8 cellular contexts compared by ENCODE assay signal in genomic region chr16:29157051-29157923, GRCh38.
A peak's percentile ranks its signal among the peaks of the same experiment; 100 is the strongest.
DNase-seq lines count a peak whose midpoint lies in the region; ATAC-seq, FAIRE-seq and TF ChIP-seq lines count a peak whose summit lies in the region.
"Not testable (repeated sequence)": the region's sequence is repeated elsewhere in the genome, so short reads cannot be mapped to it uniquely, and the experiment has no call there.

No MANE protein-coding gene starts in this region.

- H3K9me3 ChIP-seq in A549; lung (ENCODE audit: control insufficient read depth in 2 of 2, insufficient read depth in 1 of 2, low read length in 1 of 2): not testable (repeated sequence)

- TF ChIP-seq CTCF in A549 (IDR thresholded peaks at IDR 0.05); GM23338 (conservative IDR thresholded peaks at IDR 0.05; ENCODE audit: low read depth in 2 of 2); lung (IDR thresholded peaks at IDR 0.05; ENCODE audit: control extremely low read depth, extremely low read depth): not testable (repeated sequence)
- TF ChIP-seq CTCF in foreskin keratinocyte (conservative IDR thresholded peaks at IDR 0.05), result peak; percentile 12

- not testable (repeated sequence) for H3K9me2 ChIP-seq in GM23338 (ENCODE audit: insufficient read depth)

- H4K20me1 ChIP-seq in GM23338 (replicated peaks; ENCODE audit: insufficient read depth), result not testable (repeated sequence)

- H3K27ac Mint-ChIP-seq in GM23338, result peak overlapping the region; percentile 96
- peak overlapping the region; percentile 75 for H3K27ac Mint-ChIP-seq in activated CD4-positive, alpha-beta memory T cell treated with anti-CD3 and anti-CD28 coated beads, Interleukin-2, amount 10 ng/mL, durations not matched to agents 7 days and 5 days

- TF ChIP-seq RAD21 in A549 (conservative IDR thresholded peaks at IDR 0.05 in 1 of 2, IDR thresholded peaks at IDR 0.05 in 1 of 2), result peak in 1 of 2 experiments; percentile 20; a peak in 2 of 5 replicates

- 38% methylated on average over 22 of the region's 22 CpGs for WGBS in A549 (ENCODE audit: missing lambda C conversion rate)
- WGBS in lung, 2 donors, result 42 to 55% methylated on average over 22 of the region's 22 CpGs

- DNase-seq in A549 (ENCODE audit: low read depth in 1 of 2, low spot score in 1 of 2) (peak; percentile 75 to 95), GM23338 (ENCODE audit: low spot score) (peak; percentile 71), NOMO-1 treated with DMSO at 0.1 percent for 48 hours (lab: John Stamatoyannopoulos, UW; ENCODE audit: unreplicated experiment) (peak; percentile 87), foreskin keratinocyte (peak; percentile 72 to 84), renal cortical epithelial cell (ENCODE audit: low read depth) (peak; percentile 98)
- not testable (repeated sequence) for DNase-seq in activated CD4-positive, alpha-beta memory T cell treated with anti-CD3 and anti-CD28 coated beads, Interleukin-2, amount 10 ng/mL, durations not matched to agents 7 days and 5 days; lung (ENCODE audit: low spot score)
- DNase-seq in central memory CD4-positive, alpha-beta T cell, result peak; percentile 29

- TF ChIP-seq EP300 in A549 (IDR thresholded peaks at IDR 0.05), result peak; percentile 59 to 86; a peak in 3 of 5 replicates

- not testable (repeated sequence) for H3K36me3 ChIP-seq in GM23338 (ENCODE audit: insufficient read depth); lung (ENCODE audit: control insufficient read depth in 2 of 2, insufficient read depth in 2 of 2, low read length in 2 of 2)

- H3K27ac ChIP-seq in A549 (peak overlapping the region; percentile 75 to 85), GM23338 (ENCODE audit: low read depth) (peak overlapping the region; percentile 90), lung (ENCODE audit: low read depth in 1 of 2, low read length in 1 of 2) (peak overlapping the region; percentile 47 to 96)
- H3K27ac ChIP-seq in foreskin keratinocyte, result not testable (repeated sequence)

- CTCF ChIA-PET in A549 (lab: Yijun Ruan, JAX), result interaction anchor here (1.7 kb wide), 1 partner anchor 100 kb away, joined by 3 read pairs; no protein-coding TSS in a partner anchor
- CTCF ChIA-PET in activated CD4-positive, alpha-beta memory T cell treated with anti-CD3 and anti-CD28 coated beads, Interleukin-2, amount 10 ng/mL, durations not matched to agents 7 days and 5 days (lab: Charles Lee), result not testable (repeated sequence)

- POLR2A ChIA-PET in A549 (lab: Yijun Ruan, JAX); activated CD4-positive, alpha-beta memory T cell treated with anti-CD3 and anti-CD28 coated beads, Interleukin-2, amount 10 ng/mL, durations not matched to agents 7 days and 5 days (lab: Charles Lee): not testable (repeated sequence)

- H3K4me1 Mint-ChIP-seq in GM23338, result peaks cover 21% of the 10 kb centered on the region
- H3K4me1 Mint-ChIP-seq in activated CD4-positive, alpha-beta memory T cell treated with anti-CD3 and anti-CD28 coated beads, Interleukin-2, amount 10 ng/mL, durations not matched to agents 7 days and 5 days, result peaks cover 20% of the 10 kb centered on the region

- not testable (repeated sequence) for H3F3A ChIP-seq in GM23338 (replicated peaks; ENCODE audit: low read depth)

- not testable (repeated sequence) for TF ChIP-seq POLR2A in A549 (IDR thresholded peaks at IDR 0.05; ENCODE audit: low read length)

- not testable (repeated sequence) for H2AFZ ChIP-seq in GM23338

- H3K4me1 ChIP-seq in A549 (peaks cover 21% of the 10 kb centered on the region), GM23338 (ENCODE audit: insufficient read depth) (peaks cover 10% of the 10 kb centered on the region)
- not testable (repeated sequence) for H3K4me1 ChIP-seq in foreskin keratinocyte; lung (ENCODE audit: control insufficient read depth in 2 of 2, insufficient read depth in 2 of 2, low read length in 2 of 2)

- FAIRE-seq in A549 (lab: Jason Lieb, UNC), result peak; percentile 96

- peaks cover 15% of the 10 kb centered on the region for H3K27me3 Mint-ChIP-seq in GM23338 (ENCODE audit: insufficient read depth, low read depth, poor library complexity)
- H3K27me3 Mint-ChIP-seq in activated CD4-positive, alpha-beta memory T cell treated with anti-CD3 and anti-CD28 coated beads, Interleukin-2, amount 10 ng/mL, durations not matched to agents 7 days and 5 days, result not testable (repeated sequence)

- peak; percentile 90 to 92 for ATAC-seq in A549
- peak; percentile 59 for ATAC-seq in GM23338
- ATAC-seq in foreskin keratinocyte, result peak; percentile 75
- ATAC-seq in lung (ENCODE audit: insufficient read depth, low FRiP score), result peak; percentile 55

- H3K4me3 Mint-ChIP-seq in GM23338, result peak overlapping the region; percentile 42; the same call in 1 of the 3 replicates
- H3K4me3 Mint-ChIP-seq in activated CD4-positive, alpha-beta memory T cell treated with anti-CD3 and anti-CD28 coated beads, Interleukin-2, amount 10 ng/mL, durations not matched to agents 7 days and 5 days, result not testable (repeated sequence)

- H3K79me2 ChIP-seq in GM23338 (replicated peaks; ENCODE audit: insufficient read depth), result not testable (repeated sequence)

- H3K27me3 ChIP-seq in GM23338 (ENCODE audit: insufficient read depth); foreskin keratinocyte; lung (ENCODE audit: control insufficient read depth, insufficient read depth): not testable (repeated sequence)

- H3K4me2 ChIP-seq in A549, result peak overlapping the region; percentile 89
- not testable (repeated sequence) for H3K4me2 ChIP-seq in GM23338

- not testable (repeated sequence) for H3K4me3 ChIP-seq in A549, GM23338, lung

- H3K9me3 Mint-ChIP-seq in GM23338; activated CD4-positive, alpha-beta memory T cell treated with anti-CD3 and anti-CD28 coated beads, Interleukin-2, amount 10 ng/mL, durations not matched to agents 7 days and 5 days: not testable (repeated sequence)

- not testable (repeated sequence) for H3K36me3 Mint-ChIP-seq in GM23338 (ENCODE audit: low read depth)
- H3K36me3 Mint-ChIP-seq in activated CD4-positive, alpha-beta memory T cell treated with anti-CD3 and anti-CD28 coated beads, Interleukin-2, amount 10 ng/mL, durations not matched to agents 7 days and 5 days (ENCODE audit: low read depth), result peaks cover 14% of the 10 kb centered on the region

TF ChIP-seq in A549, 52 proteins besides CTCF, POLR2A, EP300 and RAD21 (continues in another document):
- peak; percentile 75 for TF ChIP-seq HES2 (IDR thresholded peaks at IDR 0.05)
- peak; percentile 80 to 82; a peak in 4 of 5 replicates for TF ChIP-seq JUN (IDR thresholded peaks at IDR 0.05)
- 0 out of 3 replicates have a peak, but pooled peaks have one; percentile 24 for TF ChIP-seq SMC3 (IDR thresholded peaks at IDR 0.05)
- TF ChIP-seq GATA3 (IDR thresholded peaks at IDR 0.05; ENCODE audit: borderline replicate concordance), result peak; percentile 78
- peak; percentile 51; the same call in 1 of the 2 replicates for TF ChIP-seq HOXB13 (CRISPR knock-in tag; IDR thresholded peaks at IDR 0.05; ENCODE audit: low read depth)
- peak; percentile 87 for TF ChIP-seq JUNB (IDR thresholded peaks at IDR 0.05)
- TF ChIP-seq FOSL2 (IDR thresholded peaks at IDR 0.05), result peak; percentile 81
- peak; percentile 95 for TF ChIP-seq FOSL2 (CRISPR knock-in tag; IDR thresholded peaks at IDR 0.05)
- TF ChIP-seq CEBPB (IDR thresholded peaks at IDR 0.05), result peak; percentile 94 to 97
- TF ChIP-seq, protein P1, sequence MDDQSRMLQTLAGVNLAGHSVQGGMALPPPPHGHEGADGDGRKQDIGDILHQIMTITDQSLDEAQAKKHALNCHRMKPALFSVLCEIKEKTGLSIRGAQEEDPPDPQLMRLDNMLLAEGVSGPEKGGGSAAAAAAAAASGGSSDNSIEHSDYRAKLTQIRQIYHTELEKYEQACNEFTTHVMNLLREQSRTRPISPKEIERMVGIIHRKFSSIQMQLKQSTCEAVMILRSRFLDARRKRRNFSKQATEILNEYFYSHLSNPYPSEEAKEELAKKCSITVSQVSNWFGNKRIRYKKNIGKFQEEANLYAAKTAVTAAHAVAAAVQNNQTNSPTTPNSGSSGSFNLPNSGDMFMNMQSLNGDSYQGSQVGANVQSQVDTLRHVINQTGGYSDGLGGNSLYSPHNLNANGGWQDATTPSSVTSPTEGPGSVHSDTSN (IDR thresholded peaks at IDR 0.05), result peak; percentile 49; the same call in 1 of the 2 replicates
